Comparison of ENCODE assay signal across 16 cellular contexts in genomic region chr11:15849265-15849664, GRCh38.
DNase-seq lines count a peak whose midpoint lies in the region; ATAC-seq, FAIRE-seq and TF ChIP-seq lines count a peak whose summit lies in the region.
"Had no signal": no experiment of that assay in that cellular context is flagged by ENCODE, and none has a peak within 500 bp of the region (broad histone marks: within the 10 kb centered on the region; RNA-seq: fewer than 3 reads in every experiment).

No MANE protein-coding gene starts in this region.

- H3K9ac ChIP-seq in mesenchymal stem cell (ENCODE audit: low read length), result no peak overlapping the region

- H3K36me3 ChIP-seq in cardiac muscle cell (no peaks in the 10 kb centered on the region), left ventricle myocardium inferior (no peaks in the 10 kb centered on the region), mesenchymal stem cell (ENCODE audit: control insufficient read depth in 1 of 2, insufficient read depth in 2 of 2, low read depth in 1 of 2, low read length in 2 of 2) (no peaks in the 10 kb centered on the region), upper lobe of right lung (no peaks in the 10 kb centered on the region), left lung (no peaks in the 10 kb centered on the region)

- ATAC-seq in upper lobe of right lung (peak; percentile 36), left lung (no peak)
- ATAC-seq: GM23338 had no signal

- H3K4me1 Mint-ChIP-seq in dendritic cell treated with granulocyte-macrophage colony-stimulating factor and Interleukin-4, amounts not matched to agents 40 ng/mL and 50 ng/mL, for 4 days (ENCODE audit: low read depth), result peaks cover 56% of the 10 kb centered on the region
- H3K4me1 Mint-ChIP-seq: CD4-positive, alpha-beta memory T cell had no signal

- no peaks in the 10 kb centered on the region for H3K4me1 ChIP-seq in cardiac muscle cell (ENCODE audit: low read depth)
- peaks cover 36% of the 10 kb centered on the region for H3K4me1 ChIP-seq in left ventricle myocardium inferior
- H3K4me1 ChIP-seq in mesenchymal stem cell (ENCODE audit: control insufficient read depth, insufficient read depth, low read depth, low read length), result no peaks in the 10 kb centered on the region
- H3K4me1 ChIP-seq in upper lobe of right lung, result no peaks in the 10 kb centered on the region
- H3K4me1 ChIP-seq in left lung, result peaks cover 0 to 7% of the 10 kb centered on the region in 2 donors

- no peaks in the 10 kb centered on the region for H3K36me3 Mint-ChIP-seq in dendritic cell treated with granulocyte-macrophage colony-stimulating factor and Interleukin-4, amounts not matched to agents 40 ng/mL and 50 ng/mL, for 4 days (ENCODE audit: low read depth)
- H3K36me3 Mint-ChIP-seq: CD4-positive, alpha-beta memory T cell had no signal

- no peak overlapping the region for H2BK120ac ChIP-seq in mesenchymal stem cell (ENCODE audit: low read depth, low read length)

- DNase-seq in cardiac muscle cell (ENCODE audit: low read depth in 1 of 2, low spot score in 1 of 2) (peak in 1 of 2 donors; percentile 40), left ventricle myocardium inferior (no peak), mesenchymal stem cell (no peak), upper lobe of right lung (no peak), H54 (ENCODE audit: insufficient read length, low spot score) (no peak), left lung (no peak), NCI-H1436 treated with DMSO at 0.1 percent for 48 hours (lab: John Stamatoyannopoulos, UW) (no peak)
- DNase-seq: CD4-positive, alpha-beta memory T cell; DMS79; NCI-H1048; NCI-H146; NCI-H2081 treated with DMSO at 0.1 percent for 48 hours; NCI-H510A; NCI-H82 had no signal

- H3K18ac ChIP-seq in mesenchymal stem cell (ENCODE audit: low read depth in 1 of 2, low read length in 2 of 2), result peak overlapping the region in 1 of 2 experiments; percentile 32

- H3K27ac ChIP-seq in cardiac muscle cell (peak overlapping the region; percentile 39), left ventricle myocardium inferior (replicated peaks) (no peak overlapping the region), mesenchymal stem cell (ENCODE audit: low read length, poor library complexity, severe bottlenecking) (no peak overlapping the region), upper lobe of right lung (no peak overlapping the region), left lung (no peak overlapping the region)

- TF ChIP-seq POLR2A in H54 (IDR thresholded peaks at IDR 0.05; ENCODE audit: low read depth, low read length), result no peak

- H3K9me3 Mint-ChIP-seq in dendritic cell treated with granulocyte-macrophage colony-stimulating factor and Interleukin-4, amounts not matched to agents 40 ng/mL and 50 ng/mL, for 4 days, result peaks cover 6% of the 10 kb centered on the region
- H3K9me3 Mint-ChIP-seq: GM23338 had no signal

- H3K9me3 ChIP-seq in cardiac muscle cell (ENCODE audit: low read depth), result no peaks in the 10 kb centered on the region
- H3K9me3 ChIP-seq in left ventricle myocardium inferior (replicated peaks), result no peaks in the 10 kb centered on the region
- H3K9me3 ChIP-seq in mesenchymal stem cell (ENCODE audit: control insufficient read depth, low read length), result no peaks in the 10 kb centered on the region
- H3K9me3 ChIP-seq in upper lobe of right lung, result no peaks in the 10 kb centered on the region
- H3K9me3 ChIP-seq in left lung, result no peaks in the 10 kb centered on the region

- no peaks in the 10 kb centered on the region for H3K79me1 ChIP-seq in mesenchymal stem cell (replicated peaks; ENCODE audit: low read length, poor library complexity, severe bottlenecking)

- peak overlapping the region; percentile 69 for H3K27ac Mint-ChIP-seq in dendritic cell treated with granulocyte-macrophage colony-stimulating factor and Interleukin-4, amounts not matched to agents 40 ng/mL and 50 ng/mL, for 4 days
- H3K27ac Mint-ChIP-seq: CD4-positive, alpha-beta memory T cell; GM23338 had no signal

- peak overlapping the region; percentile 73 for H2AFZ ChIP-seq in mesenchymal stem cell (ENCODE audit: low read depth, low read length)
- H2AFZ ChIP-seq: GM23338 had no signal

- intact Hi-C loops in left ventricle myocardium inferior (cut with micrococcal nuclease) (no loop called here), upper lobe of right lung (cut with DNase I) (no loop called here), left lung (cut with DNase I) (no loop called here)
- intact Hi-C loops in dendritic cell treated with granulocyte-macrophage colony-stimulating factor and Interleukin-4, amounts not matched to agents 40 ng/mL and 50 ng/mL, for 4 days (cut with micrococcal nuclease), result no loop called here

- 49% methylated on average over 4 of the region's 4 CpGs for WGBS in mesenchymal stem cell

- H3K27me3 Mint-ChIP-seq in dendritic cell treated with granulocyte-macrophage colony-stimulating factor and Interleukin-4, amounts not matched to agents 40 ng/mL and 50 ng/mL, for 4 days, result peaks cover 13% of the 10 kb centered on the region

- no peak for FAIRE-seq in H54 (lab: Jason Lieb, UNC)

- H3K4me3 ChIP-seq in cardiac muscle cell (no peak overlapping the region), left ventricle myocardium inferior (no peak overlapping the region), mesenchymal stem cell (ENCODE audit: insufficient read depth in 1 of 2, low read depth in 1 of 2, low read length in 2 of 2) (no peak overlapping the region), upper lobe of right lung (no peak overlapping the region), left lung (no peak overlapping the region)
- H3K4me3 ChIP-seq: GM23338 had no signal

- H2BK5ac ChIP-seq in mesenchymal stem cell (ENCODE audit: low read depth, low read length, poor library complexity, severe bottlenecking), result no peak overlapping the region

- H2AK5ac ChIP-seq in mesenchymal stem cell (ENCODE audit: low read length, severe bottlenecking), result no peak overlapping the region

- no peak overlapping the region for H4K91ac ChIP-seq in mesenchymal stem cell (ENCODE audit: low read length)

- H2BK15ac ChIP-seq in mesenchymal stem cell (ENCODE audit: low read depth, poor library complexity, severe bottlenecking), result no peak overlapping the region

- H3K23ac ChIP-seq in mesenchymal stem cell (ENCODE audit: low read length in 2 of 2), result no peak overlapping the region

- H3K4me3 Mint-ChIP-seq in dendritic cell treated with granulocyte-macrophage colony-stimulating factor and Interleukin-4, amounts not matched to agents 40 ng/mL and 50 ng/mL, for 4 days, result no peak overlapping the region
- H3K4me3 Mint-ChIP-seq: CD4-positive, alpha-beta memory T cell; GM23338 had no signal

- no peak overlapping the region for H3K14ac ChIP-seq in mesenchymal stem cell (ENCODE audit: low read length in 2 of 2)

- TF ChIP-seq CTCF in cardiac muscle cell (IDR thresholded peaks at IDR 0.05; ENCODE audit: low read depth, low read length), result no peak
- TF ChIP-seq CTCF in left ventricle myocardium inferior (IDR thresholded peaks at IDR 0.05; ENCODE audit: borderline replicate concordance), result no peak
- TF ChIP-seq CTCF in upper lobe of right lung (IDR thresholded peaks at IDR 0.05), result no peak
- no peak for TF ChIP-seq CTCF in left lung (IDR thresholded peaks at IDR 0.05)

- no peak overlapping the region for H3K4ac ChIP-seq in mesenchymal stem cell (ENCODE audit: low read depth in 1 of 2, low read length in 2 of 2)

- H4K8ac ChIP-seq in mesenchymal stem cell (ENCODE audit: low read length), result no peak overlapping the region

- H3K4me2 ChIP-seq in mesenchymal stem cell (ENCODE audit: low read length, poor library complexity, severe bottlenecking), result no peak overlapping the region
- H3K4me2 ChIP-seq: GM23338 had no signal

- H3K27me3 ChIP-seq in cardiac muscle cell, result no peaks in the 10 kb centered on the region
- no peaks in the 10 kb centered on the region for H3K27me3 ChIP-seq in left ventricle myocardium inferior (ENCODE audit: low read depth)
- peaks cover 4 to 10% of the 10 kb centered on the region in 2 experiments for H3K27me3 ChIP-seq in mesenchymal stem cell (ENCODE audit: control insufficient read depth in 1 of 2, insufficient read depth in 1 of 2, low read length in 2 of 2)
- H3K27me3 ChIP-seq in upper lobe of right lung, result no peaks in the 10 kb centered on the region
- H3K27me3 ChIP-seq in left lung, result no peaks in the 10 kb centered on the region

- no peak overlapping the region for H2BK12ac ChIP-seq in mesenchymal stem cell (ENCODE audit: low read length in 2 of 2)
